23 cellular contexts compared by ENCODE assay signal in the genomic region with DNA sequence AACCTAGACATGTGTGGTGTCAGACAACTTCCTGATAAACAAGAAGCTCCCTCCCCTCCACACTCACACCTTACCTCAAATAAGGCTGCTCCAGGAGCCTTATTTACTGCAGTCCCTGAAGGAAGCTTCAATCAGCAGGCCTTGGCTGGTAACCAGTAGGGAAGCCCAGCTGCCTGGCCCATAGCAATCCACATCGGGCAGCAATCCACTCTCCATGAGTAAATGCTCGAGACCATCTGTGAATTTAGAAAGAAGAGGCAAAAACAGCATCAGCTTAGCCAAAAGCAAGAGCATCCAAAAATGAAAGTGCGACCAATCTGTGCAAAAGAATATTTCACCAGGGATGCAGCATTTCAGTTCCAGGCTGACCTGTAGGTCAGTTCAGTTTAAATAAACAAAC.
DNase-seq lines count a peak whose midpoint lies in the region; ATAC-seq and TF ChIP-seq lines count a peak whose summit lies in the region.
"Had no signal": no experiment of that assay in that cellular context is flagged by ENCODE, and none has a peak within 500 bp of the region (broad histone marks: within the 10 kb centered on the region; RNA-seq: fewer than 3 reads in every experiment).

No MANE protein-coding gene starts in this region.

- H3K36me3 Mint-ChIP-seq in GM23338 (ENCODE audit: low read depth) (peaks cover 29% of the 10 kb centered on the region), immature natural killer cell (peaks cover 0 to 4% (median 0%) of the 10 kb centered on the region in 3 donors)
- H3K36me3 Mint-ChIP-seq in activated naive CD4-positive, alpha-beta T cell treated with anti-CD3 and anti-CD28 coated beads, Interleukin-2, amount 50 U/mL, for 72 hours = peaks cover 10 to 23% of the 10 kb centered on the region in 2 donors

- no peak overlapping the region for H3K4me3 Mint-ChIP-seq in GM23338
- no peak overlapping the region for H3K4me3 Mint-ChIP-seq in immature natural killer cell

- no peaks in the 10 kb centered on the region for H3K79me2 ChIP-seq in GM23338 (replicated peaks; ENCODE audit: insufficient read depth)

- H3K9me3 Mint-ChIP-seq in GM23338 (peaks cover 33% of the 10 kb centered on the region), immature natural killer cell (peaks cover 23 to 68% (median 47%) of the 10 kb centered on the region in 6 donors)
- H3K9me3 Mint-ChIP-seq in activated naive CD4-positive, alpha-beta T cell treated with anti-CD3 and anti-CD28 coated beads, Interleukin-2, amount 50 U/mL, for 72 hours = peaks cover 32 to 38% of the 10 kb centered on the region in 2 donors

- ATAC-seq in GM23338 = no peak
- no peak for ATAC-seq in activated naive CD4-positive, alpha-beta T cell treated with anti-CD3 and anti-CD28 coated beads, Interleukin-2, amount 50 U/mL, for 72 hours
- ATAC-seq: GM12878, PC-3 had no signal

- no peaks in the 10 kb centered on the region for H3F3A ChIP-seq in GM23338 (replicated peaks; ENCODE audit: low read depth)

- WGBS in transverse colon (ENCODE audit: low coverage in 1 of 2), 2 donors = 60 to 67% methylated on average over 1 to 3 of the region's 3 CpGs

- H3K27me3 ChIP-seq in GM23338 (ENCODE audit: insufficient read depth) = no peaks in the 10 kb centered on the region
- H3K27me3 ChIP-seq in dorsolateral prefrontal cortex = no peaks in the 10 kb centered on the region
- H3K27me3 ChIP-seq in transverse colon = no peaks in the 10 kb centered on the region
- H3K27me3 ChIP-seq: BE2C had no signal

- H3K36me3 ChIP-seq in GM23338 (ENCODE audit: insufficient read depth) (no peaks in the 10 kb centered on the region), transverse colon (no peaks in the 10 kb centered on the region)
- H3K36me3 ChIP-seq: BE2C had no signal

- H3K4me3 ChIP-seq in AG10803 (ENCODE audit: low read length) = no peak overlapping the region
- H3K4me3 ChIP-seq in GM23338 = no peak overlapping the region
- no peak overlapping the region for H3K4me3 ChIP-seq in dorsolateral prefrontal cortex
- no peak overlapping the region for H3K4me3 ChIP-seq in transverse colon
- H3K4me3 ChIP-seq: GM12878 had no signal

- H3K9me3 ChIP-seq in transverse colon = no peaks in the 10 kb centered on the region
- H3K9me3 ChIP-seq: BE2C had no signal

- intact Hi-C loops in dorsolateral prefrontal cortex (cut with DNase I) = no loop called here
- intact Hi-C loops in transverse colon (cut with DNase I; ENCODE audit: low total_unique reads) = no loop called here

- H3K27ac ChIP-seq in GM23338 (ENCODE audit: low read depth) (no peak overlapping the region), dorsolateral prefrontal cortex (peak overlapping the region in 37 of 59 donors; percentile 4 to 78 (median 52)), transverse colon (no peak overlapping the region)

- TF ChIP-seq POLR2A in transverse colon (IDR thresholded peaks at IDR 0.05) = no peak

- no peak overlapping the region for H3K4me2 ChIP-seq in GM23338

- H3K4me1 Mint-ChIP-seq in GM23338 = no peaks in the 10 kb centered on the region
- H3K4me1 Mint-ChIP-seq in immature natural killer cell = no peaks in the 10 kb centered on the region

- in situ Hi-C loops in transverse colon (cut with MboI; ENCODE audit: low pct_ligation_motif_present in 1 of 4, low pct_unique_long_range_greater_than_20kb in 1 of 4, low sequenced_read_pairs in 3 of 4) = no loop called here

- no peak overlapping the region for H3K27ac Mint-ChIP-seq in GM23338
- H3K27ac Mint-ChIP-seq in activated naive CD4-positive, alpha-beta T cell treated with anti-CD3 and anti-CD28 coated beads, Interleukin-2, amount 50 U/mL, for 72 hours = no peak overlapping the region
- H3K27ac Mint-ChIP-seq in immature natural killer cell = no peak overlapping the region

- H3K9me2 ChIP-seq in GM23338 (ENCODE audit: insufficient read depth) = no peaks in the 10 kb centered on the region

- H3K27me3 Mint-ChIP-seq in GM23338 (ENCODE audit: insufficient read depth, low read depth, poor library complexity) (peaks cover 2% of the 10 kb centered on the region), immature natural killer cell (ENCODE audit: low read depth in 3 of 3) (no peaks in the 10 kb centered on the region)

- DNase-seq in AG10803 (ENCODE audit: low read depth) = peak; percentile 34
- no peak for DNase-seq in GM23338 (ENCODE audit: low spot score)
- DNase-seq in dorsolateral prefrontal cortex = peak in 5 of 10 donors; percentile 10 to 50 (median 47)
- peak; percentile 23 for DNase-seq in pons (ENCODE audit: low spot score)
- DNase-seq in stimulated activated CD4-positive, alpha-beta T cell treated with anti-CD3 and anti-CD28 coated beads, Interleukin-4, amount 100 ng/mL, for 4 hours = no peak
- no peak for DNase-seq in transverse colon
- no peak for DNase-seq in activated naive CD4-positive, alpha-beta T cell treated with anti-CD3 and anti-CD28 coated beads, Interleukin-2, amount 50 U/mL, for 72 hours (ENCODE audit: low spot score in 2 of 2)
- DNase-seq in immature natural killer cell = no peak
- DNase-seq: BE2C, DMS53, EL, GOT3, Kasumi-1, NCI-H1417, NCI-H1694 treated with DMSO at 0.1 percent for 48 hours, NCI-H2081 treated with DMSO at 0.1 percent for 48 hours, NCI-H2171 treated with DMSO at 0.1 percent for 48 hours, NCI-H524 treated with DMSO at 0.1 percent for 48 hours, NCI-H82, PC-3, RPMI8226, SHP77 had no signal

- no peak for TF ChIP-seq EP300 in transverse colon (IDR thresholded peaks at IDR 0.05; ENCODE audit: low read depth)

- TF ChIP-seq CTCF in AG10803 (conservative IDR thresholded peaks at IDR 0.05; ENCODE audit: low read length) (no peak), GM23338 (conservative IDR thresholded peaks at IDR 0.05; ENCODE audit: low read depth in 2 of 2) (no peak), dorsolateral prefrontal cortex (IDR thresholded peaks at IDR 0.05 in 54 of 56, conservative IDR thresholded peaks at IDR 0.05 in 2 of 56; ENCODE audit: low read depth in 1 of 56, partially characterized antibody in 56 of 56) (no peak), transverse colon (IDR thresholded peaks at IDR 0.05) (no peak)

- H4K20me1 ChIP-seq in GM23338 (replicated peaks; ENCODE audit: insufficient read depth) = no peaks in the 10 kb centered on the region

- H3K4me1 ChIP-seq in GM23338 (ENCODE audit: insufficient read depth) (no peaks in the 10 kb centered on the region), transverse colon (no peaks in the 10 kb centered on the region)
- H3K4me1 ChIP-seq: BE2C had no signal

- peak overlapping the region; percentile 52; the same call in 1 of the 2 replicates for H2AFZ ChIP-seq in GM23338

TF ChIP-seq in GM23338, 12 proteins besides CTCF, POLR2A, EP300 and RAD21 (continues in another document):
- TF ChIP-seq EZH2phosphoT487 (IDR thresholded peaks at IDR 0.05; ENCODE audit: unreplicated experiment) = no peak
- no peak for TF ChIP-seq CREB1 (CRISPR knock-in tag; IDR thresholded peaks at IDR 0.05; ENCODE audit: low read depth)
- TF ChIP-seq STAT1 (IDR thresholded peaks at IDR 0.05; ENCODE audit: unreplicated experiment) = no peak

Comparison
In these comparisons a context has a peak if more than half of its experiments do, and no peak if none do; other contexts are left out.
1. DNase-seq: peak in AG10803 (single experiment) and pons (single experiment); none in GM23338 (single experiment), stimulated activated CD4-positive, alpha-beta T cell treated with anti-CD3 and anti-CD28 coated beads, Interleukin-4, amount 100 ng/mL, for 4 hours (0 of 2), transverse colon (single experiment), activated naive CD4-positive, alpha-beta T cell treated with anti-CD3 and anti-CD28 coated beads, Interleukin-2, amount 50 U/mL, for 72 hours (0 of 2) and immature natural killer cell (0 of 3).
2. H3K27ac ChIP-seq: peak in dorsolateral prefrontal cortex (37 of 59); none in GM23338 (single experiment) and transverse colon (0 of 4).